ENCODE assay signal across 9 cellular contexts in genomic region chr10:102241037-102241443, GRCh38. TPM values are rescaled to one million over a fixed set of nuclear protein-coding genes. Genes with fewer than 3 reads are reported as not detected.
DNase-seq lines count a peak whose midpoint lies in the region; ATAC-seq and TF ChIP-seq lines count a peak whose summit lies in the region.
"Had no signal": no experiment of that assay in that cellular context is flagged by ENCODE, and none has a peak within 500 bp of the region (broad histone marks: within the 10 kb centered on the region; RNA-seq: fewer than 3 reads in every experiment).

No MANE protein-coding gene starts in this region.

- H3K9me3 Mint-ChIP-seq in Calu3 (ENCODE audit: low read depth, unreplicated experiment) = no peaks in the 10 kb centered on the region
- no peaks in the 10 kb centered on the region for H3K9me3 Mint-ChIP-seq in osteocyte (ENCODE audit: unreplicated experiment)

- H3K4me3 Mint-ChIP-seq in Calu3 (ENCODE audit: low read depth, unreplicated experiment) = peak overlapping the region; percentile 68
- H3K4me3 Mint-ChIP-seq in osteocyte (ENCODE audit: unreplicated experiment) = peak overlapping the region; percentile 71

- H3K4me1 Mint-ChIP-seq in Calu3 (ENCODE audit: low read depth, unreplicated experiment) = peaks cover under 1% of the 10 kb centered on the region
- H3K4me1 Mint-ChIP-seq in osteocyte (ENCODE audit: unreplicated experiment) = peaks cover 20% of the 10 kb centered on the region

- CTCF ChIA-PET in Calu3 (lab: Charles Lee) (interaction anchor here (1.0 kb wide), 2 partner anchors 9 to 12 kb away, joined by 3 read pairs; no protein-coding TSS in a partner anchor), PC-3 (lab: Charles Lee) (interaction anchor here (0.6 kb wide), 1 partner anchor 111 kb away, joined by 3 read pairs; no protein-coding TSS in a partner anchor)

- no peaks in the 10 kb centered on the region for H3K9me3 ChIP-seq in PC-3 (ENCODE audit: low read length)

- intact Hi-C loops in Calu3 (cut with micrococcal nuclease; ENCODE audit: unreplicated experiment) = no loop called here
- intact Hi-C loops in PC-3 (cut with micrococcal nuclease) = no loop called here

- H3K79me2 ChIP-seq in PC-3 (ENCODE audit: low read length) = peaks cover 6% of the 10 kb centered on the region

- H3K27me3 Mint-ChIP-seq in Calu3 (ENCODE audit: unreplicated experiment) (peaks cover 40% of the 10 kb centered on the region), osteocyte (ENCODE audit: unreplicated experiment) (peaks cover 37% of the 10 kb centered on the region)

- TF ChIP-seq CTCF in Calu3 (IDR thresholded peaks at IDR 0.05; ENCODE audit: unreplicated experiment) = no peak
- TF ChIP-seq CTCF in PC-3 (conservative IDR thresholded peaks at IDR 0.05; ENCODE audit: low read depth, low read length) = no peak
- TF ChIP-seq CTCF in fibroblast of mammary gland (conservative IDR thresholded peaks at IDR 0.05; ENCODE audit: control insufficient read depth, insufficient read depth, low read depth, low read length) = no peak
- no peak for TF ChIP-seq CTCF in osteocyte (IDR thresholded peaks at IDR 0.05)

- no peak overlapping the region for H3K27ac ChIP-seq in PC-3 (ENCODE audit: low read length)

- no peaks in the 10 kb centered on the region for H3K27me3 ChIP-seq in PC-3 (ENCODE audit: low read length)

- no peaks in the 10 kb centered on the region for H3K9me2 ChIP-seq in PC-3 (replicated peaks; ENCODE audit: low read length)

- H3K4me2 ChIP-seq in PC-3 (ENCODE audit: low read length) = peak overlapping the region; percentile 92

- H3K36me3 ChIP-seq in PC-3 (ENCODE audit: low read depth, low read length) = no peaks in the 10 kb centered on the region

- H3K9ac ChIP-seq in PC-3 (ENCODE audit: low read length) = no peak overlapping the region

- DNase-seq in Calu3 (no peak), PC-3 (no peak), fibroblast of mammary gland (ENCODE audit: low read depth) (no peak), osteocyte (ENCODE audit: extremely low spot score, unreplicated experiment) (no peak), NCI-H1092 treated with DMSO at 0.1 percent for 48 hours (lab: John Stamatoyannopoulos, UW) (no peak), NCI-H524 (lab: John Stamatoyannopoulos, UW) (no peak)

- H3K36me3 Mint-ChIP-seq in Calu3 (ENCODE audit: insufficient read depth, unreplicated experiment) = peaks cover 19% of the 10 kb centered on the region
- H3K36me3 Mint-ChIP-seq in osteocyte (ENCODE audit: unreplicated experiment) = no peaks in the 10 kb centered on the region

- peak overlapping the region; percentile 70 for H3K4me3 ChIP-seq in PC-3 (ENCODE audit: low read length)
- peak overlapping the region; percentile 70 for H3K4me3 ChIP-seq in fibroblast of mammary gland (ENCODE audit: control insufficient read depth, low read depth, low read length)

- no peak for ATAC-seq in PC-3
- ATAC-seq in HG03460 (IDR thresholded peaks at IDR 0.05; ENCODE audit: unreplicated experiment) = no peak
- no peak for ATAC-seq in HG02970 (IDR thresholded peaks at IDR 0.05; ENCODE audit: low FRiP score, unreplicated experiment)

- POLR2A ChIA-PET in PC-3 (lab: Charles Lee; ENCODE audit: unreplicated experiment) = no interaction called here

- H3K27ac Mint-ChIP-seq in Calu3 (ENCODE audit: unreplicated experiment) = no peak overlapping the region
- no peak overlapping the region for H3K27ac Mint-ChIP-seq in osteocyte (ENCODE audit: unreplicated experiment)

- H3K4me1 ChIP-seq in PC-3 (ENCODE audit: insufficient read depth, low read length) = peaks cover 15% of the 10 kb centered on the region

- peak overlapping the region; percentile 95 for H2AFZ ChIP-seq in PC-3 (ENCODE audit: low read length)

- H4K20me1 ChIP-seq in PC-3 (ENCODE audit: low read length) = no peaks in the 10 kb centered on the region

- BruUV-seq in Calu3 (replicated peaks; lab: Mats Ljungman, UMichigan) = no TSS peak
- BruUV-seq in PC-3 (replicated peaks; lab: Mats Ljungman, UMichigan) = no TSS peak

- H3F3A ChIP-seq in PC-3 (ENCODE audit: low read length, unreplicated experiment) = no peaks in the 10 kb centered on the region

RNA-seq across cellular contexts. Expression of gene PITX3, which starts 0.3 kb away (rescaled TPM):
- total RNA-seq in Calu3 (2022) (not detected in 2 replicates), PC-3 (2014; rRNA removed) (not detected in 2 replicates), osteocyte (0.31 TPM in 1 of 2 replicates, not detected in the other)
- total RNA-seq: RPMI7951 had no signal

RNA-seq across cellular contexts. Expression of gene GBF1, which starts 4.3 kb away (rescaled TPM):
- total RNA-seq in Calu3 (2022) = 34.6 and 36.1 TPM in 2 replicates
- 25.2 and 31.3 TPM in 2 replicates for total RNA-seq in PC-3 (2014; rRNA removed)
- 58.7 and 59.9 TPM in 2 replicates for total RNA-seq in osteocyte

RNA-seq across cellular contexts. Expression of gene ELOVL3, which starts 14.9 kb away (rescaled TPM):
- total RNA-seq in Calu3 (2022) (0.27 and 0.35 TPM in 2 replicates), PC-3 (2014; rRNA removed) (0.40 TPM in 2 replicates), osteocyte (not detected in 2 replicates)
